14 cellular contexts compared by ENCODE assay signal in genomic region chr16:14475370-14476139, GRCh38.
DNase-seq lines count a peak whose midpoint lies in the region; ATAC-seq, FAIRE-seq and TF ChIP-seq lines count a peak whose summit lies in the region.
"Had no signal": no experiment of that assay in that cellular context is flagged by ENCODE, and none has a peak within 500 bp of the region (broad histone marks: within the 10 kb centered on the region; RNA-seq: fewer than 3 reads in every experiment).

No MANE protein-coding gene starts in this region.

- peak; percentile 100 for ATAC-seq in A549
- no peak for ATAC-seq in activated T-helper 17 cell treated with anti-CD3 and anti-CD28 coated beads, Interleukin-2, amount 50 U/mL, for 72 hours (replicated peaks)

- TF ChIP-seq RAD21 in A549 (conservative IDR thresholded peaks at IDR 0.05 in 1 of 2, IDR thresholded peaks at IDR 0.05 in 1 of 2): 0 out of 5 replicates have a peak, but pooled peaks of 1 of the 2 experiments have one; percentile 7

- no peak for TF ChIP-seq CTCF in A549 (IDR thresholded peaks at IDR 0.05)
- TF ChIP-seq CTCF in PC-9 (conservative IDR thresholded peaks at IDR 0.05): no peak

- H3K27ac Mint-ChIP-seq in activated T-helper 17 cell treated with anti-CD3 and anti-CD28 coated beads, Interleukin-2, amount 50 U/mL, for 72 hours: no peak overlapping the region
- H3K27ac Mint-ChIP-seq: activated naive CD8-positive, alpha-beta T cell had no signal

- POLR2A ChIA-PET in A549 (lab: Yijun Ruan, JAX): interaction anchor here (0.5 kb wide), 1 partner anchor 12 kb away, joined by 3 read pairs; no protein-coding TSS in a partner anchor
- POLR2A ChIA-PET in PC-9 (lab: Charles Lee; ENCODE audit: unreplicated experiment): interaction anchor here (0.6 kb wide), 1 partner anchor 155 kb away, joined by 7 read pairs; the partner anchor contains the start of gene PARN

- 12% methylated on average over 7 of the region's 7 CpGs for WGBS in A549 (ENCODE audit: missing lambda C conversion rate)

- no peak for TF ChIP-seq POLR2A in A549 (IDR thresholded peaks at IDR 0.05; ENCODE audit: low read length)

- H3K4me1 ChIP-seq in A549 (peaks cover 32% of the 10 kb centered on the region), PC-9 (replicated peaks; ENCODE audit: insufficient read depth) (peaks cover 26% of the 10 kb centered on the region)

- TF ChIP-seq EP300 in A549 (IDR thresholded peaks at IDR 0.05): no peak

- peaks cover 46% of the 10 kb centered on the region for H3K36me3 Mint-ChIP-seq in activated T-helper 17 cell treated with anti-CD3 and anti-CD28 coated beads, Interleukin-2, amount 50 U/mL, for 72 hours (ENCODE audit: low read depth)

- intact Hi-C loops in PC-9 (cut with micrococcal nuclease; ENCODE audit: unreplicated experiment): no loop called here

- CTCF ChIA-PET in A549 (lab: Yijun Ruan, JAX): no interaction called here
- CTCF ChIA-PET in PC-9 (lab: Charles Lee): no interaction called here

- H3K4me3 Mint-ChIP-seq in activated T-helper 17 cell treated with anti-CD3 and anti-CD28 coated beads, Interleukin-2, amount 50 U/mL, for 72 hours: no peak overlapping the region
- H3K4me3 Mint-ChIP-seq: activated naive CD8-positive, alpha-beta T cell had no signal

- H3K9me3 Mint-ChIP-seq in activated T-helper 17 cell treated with anti-CD3 and anti-CD28 coated beads, Interleukin-2, amount 50 U/mL, for 72 hours: peaks cover 4% of the 10 kb centered on the region

- no TSS peak for BruUV-seq in PC-9 (replicated peaks; lab: Mats Ljungman, UMichigan)

- no peaks in the 10 kb centered on the region for H3K27me3 ChIP-seq in PC-9 (ENCODE audit: insufficient read depth, low read depth)

- H3K9me2 ChIP-seq in PC-9 (ENCODE audit: insufficient read depth): no peaks in the 10 kb centered on the region

- H2AFZ ChIP-seq in PC-9: no peak overlapping the region

- 0 out of 2 replicates have a peak, but pooled peaks cover 14% of the 10 kb centered on the region for H3K79me2 ChIP-seq in PC-9 (ENCODE audit: low read depth)

- H3K36me3 ChIP-seq in PC-9 (ENCODE audit: low read depth): no peaks in the 10 kb centered on the region

- H3F3A ChIP-seq in PC-9 (ENCODE audit: insufficient read depth, low read depth): peaks cover 27% of the 10 kb centered on the region

- no peaks in the 10 kb centered on the region for H3K27me3 Mint-ChIP-seq in activated T-helper 17 cell treated with anti-CD3 and anti-CD28 coated beads, Interleukin-2, amount 50 U/mL, for 72 hours
- H3K27me3 Mint-ChIP-seq: activated naive CD8-positive, alpha-beta T cell had no signal

- H3K27ac ChIP-seq in A549: peak overlapping the region; percentile 61 to 86
- H3K27ac ChIP-seq in PC-9: peak overlapping the region; percentile 72
- no peak overlapping the region for H3K27ac ChIP-seq in substantia nigra (ENCODE audit: low read depth, low read length, poor library complexity, severe bottlenecking)
- H3K27ac ChIP-seq in caudate nucleus (ENCODE audit: low read depth, low read length): no peak overlapping the region

- FAIRE-seq in A549 (lab: Jason Lieb, UNC): peak; percentile 18

- H4K20me1 ChIP-seq in PC-9 (ENCODE audit: insufficient read depth): no peaks in the 10 kb centered on the region

- H3K4me2 ChIP-seq in A549 (peak overlapping the region; percentile 62), PC-9 (peak overlapping the region; percentile 64)

- H3K9me3 ChIP-seq in A549 (peaks cover 17% of the 10 kb centered on the region), PC-9 (ENCODE audit: insufficient read depth, low read depth) (no peaks in the 10 kb centered on the region; the same call in 1 of the 2 replicates)

- no peaks in the 10 kb centered on the region for H3K4me1 Mint-ChIP-seq in activated T-helper 17 cell treated with anti-CD3 and anti-CD28 coated beads, Interleukin-2, amount 50 U/mL, for 72 hours

- no peak overlapping the region for H3K4me3 ChIP-seq in A549
- H3K4me3 ChIP-seq in PC-9: peak overlapping the region; percentile 34; the same call in 1 of the 2 replicates

- peak; percentile 73 for DNase-seq in A549 (ENCODE audit: low read depth in 1 of 2, low spot score in 1 of 2)
- DNase-seq in HuH-7 (ENCODE audit: low spot score): peak; percentile 24
- DNase-seq in PC-9: peak; percentile 41 to 81
- DNase-seq in iris pigment epithelial cell (ENCODE audit: low read depth): peak; percentile 35
- no peak for DNase-seq in AML-193 (lab: John Stamatoyannopoulos, UW)
- DNase-seq in substantia nigra (lab: John Stamatoyannopoulos, UW): no peak
- no peak for DNase-seq in caudate nucleus (lab: John Stamatoyannopoulos, UW)
- DNase-seq: activated CD4-positive, CD25-positive, alpha-beta regulatory T cell; DMS 273 treated with DMSO at 0.1 percent for 48 hours; NCI-H1105 treated with DMSO at 0.1 percent for 48 hours; occipital lobe; SW 1271 had no signal

TF ChIP-seq in A549, 52 proteins besides CTCF, POLR2A, EP300 and RAD21:
- TF ChIP-seq MAFK (IDR thresholded peaks at IDR 0.05; ENCODE audit: partially characterized antibody) (no peak), E2F6 (IDR thresholded peaks at IDR 0.05; ENCODE audit: borderline replicate concordance, low read depth) (peak; percentile 56; the same call in 1 of the 2 replicates), FOSL2 (IDR thresholded peaks at IDR 0.05) (0 out of 2 replicates have a peak, but pooled peaks have one; percentile 16), FOSL2 (CRISPR knock-in tag; IDR thresholded peaks at IDR 0.05) (peak; percentile 77), ATOH8 (CRISPR knock-in tag; IDR thresholded peaks at IDR 0.05; ENCODE audit: low read depth) (no peak), SREBF2 (IDR thresholded peaks at IDR 0.05) (no peak), HOXB5 (CRISPR knock-in tag; IDR thresholded peaks at IDR 0.05) (no peak), MAX (IDR thresholded peaks at IDR 0.05) (peak; percentile 92), CBX8 (IDR thresholded peaks at IDR 0.05) (no peak), FOSB (CRISPR knock-in tag; IDR thresholded peaks at IDR 0.05) (no peak), HMGXB4 (CRISPR knock-in tag; IDR thresholded peaks at IDR 0.05; ENCODE audit: borderline replicate concordance) (no peak), RNF2 (IDR thresholded peaks at IDR 0.05; ENCODE audit: borderline replicate concordance, low read depth) (no peak), MYC (IDR thresholded peaks at IDR 0.05; ENCODE audit: borderline replicate concordance, low read length) (peak; percentile 81), SMC3 (IDR thresholded peaks at IDR 0.05) (0 out of 3 replicates have a peak, but pooled peaks have one; percentile 15), ESRRA (IDR thresholded peaks at IDR 0.05; ENCODE audit: borderline replicate concordance, low read length) (no peak), KDM5A (IDR thresholded peaks at IDR 0.05) (no peak), FOXS1 (CRISPR knock-in tag; IDR thresholded peaks at IDR 0.05) (no peak), ELK1 (IDR thresholded peaks at IDR 0.05; ENCODE audit: low read depth, low read length) (no peak), NR3C1 (IDR thresholded peaks at IDR 0.05) (no peak), NPAS2 (CRISPR knock-in tag; IDR thresholded peaks at IDR 0.05; ENCODE audit: borderline replicate concordance) (no peak), PHF8 (IDR thresholded peaks at IDR 0.05; ENCODE audit: borderline replicate concordance, low read depth) (no peak), GATA3 (IDR thresholded peaks at IDR 0.05; ENCODE audit: borderline replicate concordance) (no peak)

Comparison
In these comparisons a context has a peak if more than half of its experiments do, and no peak if none do; other contexts are left out.
1. DNase-seq: peak in A549 (2 of 2), HuH-7 (single experiment), PC-9 (2 of 2) and iris pigment epithelial cell (single experiment); none in AML-193 (0 of 2), substantia nigra (0 of 49) and caudate nucleus (0 of 61).
2. H3K27ac ChIP-seq: peak in A549 (2 of 2) and PC-9 (single experiment); none in substantia nigra (single experiment) and caudate nucleus (single experiment).